Comparison of ENCODE assay signal across 1 cellular context in genomic region chr7:55438765-55439525, GRCh38.
TF ChIP-seq lines count a peak whose summit lies in the region.

No MANE protein-coding gene starts in this region.

TF ChIP-seq in GM23338, 12 proteins besides CTCF, POLR2A, EP300 and RAD21 (continued from another document):
- TF ChIP-seq ZNF462 (CRISPR knock-in tag; IDR thresholded peaks at IDR 0.05) (no peak), JUNB (IDR thresholded peaks at IDR 0.05; ENCODE audit: unreplicated experiment) (no peak), NANOG (IDR thresholded peaks at IDR 0.05; ENCODE audit: borderline replicate concordance) (no peak), STAT1 (IDR thresholded peaks at IDR 0.05; ENCODE audit: unreplicated experiment) (no peak), POLR2AphosphoS5 (IDR thresholded peaks at IDR 0.05; ENCODE audit: low read depth) (no peak), REST (IDR thresholded peaks at IDR 0.05; ENCODE audit: unreplicated experiment) (no peak), ZNF331 (CRISPR knock-in tag; IDR thresholded peaks at IDR 0.05; ENCODE audit: low read depth) (no peak), CREB1 (CRISPR knock-in tag; IDR thresholded peaks at IDR 0.05; ENCODE audit: low read depth) (no peak)
TF ChIP-seq in GM23338: peak in this region for 0.
